25 cellular contexts compared by ENCODE assay signal in genomic region chr18:12821408-12821807, GRCh38.
DNase-seq lines count a peak whose midpoint lies in the region; ATAC-seq and TF ChIP-seq lines count a peak whose summit lies in the region.
"Had no signal": no experiment of that assay in that cellular context is flagged by ENCODE, and none has a peak within 500 bp of the region (broad histone marks: within the 10 kb centered on the region; RNA-seq: fewer than 3 reads in every experiment).

No MANE protein-coding gene starts in this region.

- H3K4me3 ChIP-seq in DND-41 (ENCODE audit: low read depth in 1 of 2, low read length in 2 of 2) (no peak overlapping the region), endodermal cell (ENCODE audit: low read length) (no peak overlapping the region)
- H3K4me3 ChIP-seq: right atrium auricular region, SJSA1, spleen, stomach, tibial nerve had no signal

- no peak overlapping the region for H3K4ac ChIP-seq in H9 (ENCODE audit: low read depth, low read length)

- H3K9me3 ChIP-seq in DND-41 (ENCODE audit: insufficient read depth, low read length, severe bottlenecking) (no peaks in the 10 kb centered on the region), H9 (ENCODE audit: control insufficient read depth, low read depth, low read length) (no peaks in the 10 kb centered on the region), endodermal cell (ENCODE audit: control insufficient read depth, low read length) (no peaks in the 10 kb centered on the region)
- H3K9me3 ChIP-seq: right atrium auricular region, SJSA1, spleen, stomach, tibial nerve had no signal

- H3K4me1 ChIP-seq in DND-41 (ENCODE audit: insufficient read depth, low read length) (no peaks in the 10 kb centered on the region), H9 (ENCODE audit: insufficient read depth, low read length) (peaks cover 6% of the 10 kb centered on the region; the same call in 1 of the 2 replicates), endodermal cell (ENCODE audit: control insufficient read depth, insufficient read depth, low read length) (peaks cover 3% of the 10 kb centered on the region)
- H3K4me1 ChIP-seq: right atrium auricular region, SJSA1 had no signal

- peaks cover 24% of the 10 kb centered on the region for H3K79me2 ChIP-seq in DND-41 (ENCODE audit: insufficient read depth, low read length)
- no peaks in the 10 kb centered on the region for H3K79me2 ChIP-seq in H9 (ENCODE audit: insufficient read depth, low read length)

- no peaks in the 10 kb centered on the region for H3K9me3 Mint-ChIP-seq in H9
- H3K9me3 Mint-ChIP-seq in endodermal cell: no peaks in the 10 kb centered on the region
- H3K9me3 Mint-ChIP-seq in mesothelial cell of epicardium: no peaks in the 10 kb centered on the region
- H3K9me3 Mint-ChIP-seq in stimulated activated naive CD8-positive, alpha-beta T cell treated with anti-CD3 and anti-CD28 coated beads, Interleukin-15, amount 100 ng/mL, for 72 hours: no peaks in the 10 kb centered on the region
- H3K9me3 Mint-ChIP-seq: activated naive CD8-positive, alpha-beta T cell treated with anti-CD3 and anti-CD28 coated beads, Interleukin-2, amount 10 ng/mL, durations not matched to agents 7 days and 5 days; naive thymus-derived CD8-positive, alpha-beta T cell; T-cell had no signal

- peak overlapping the region; percentile 50 to 93 (median 62); a peak in 6 of 7 replicates for H3K27ac Mint-ChIP-seq in H9
- peak overlapping the region; percentile 26 for H3K27ac Mint-ChIP-seq in endodermal cell
- peak overlapping the region; percentile 10 for H3K27ac Mint-ChIP-seq in mesothelial cell of epicardium
- no peak overlapping the region for H3K27ac Mint-ChIP-seq in stimulated activated naive CD8-positive, alpha-beta T cell treated with anti-CD3 and anti-CD28 coated beads, Interleukin-15, amount 100 ng/mL, for 72 hours

- ATAC-seq in DND-41 (ENCODE audit: insufficient read depth, low read depth) (no peak), GM18909 (IDR thresholded peaks at IDR 0.05; ENCODE audit: poor library complexity, unreplicated experiment) (no peak), GM21717 (IDR thresholded peaks at IDR 0.05; ENCODE audit: unreplicated experiment) (no peak), HG03039 (IDR thresholded peaks at IDR 0.05; ENCODE audit: unreplicated experiment) (no peak)
- ATAC-seq in stimulated activated naive CD8-positive, alpha-beta T cell treated with anti-CD3 and anti-CD28 coated beads, Interleukin-15, amount 100 ng/mL, for 72 hours: no peak
- ATAC-seq: left colon; naive thymus-derived CD8-positive, alpha-beta T cell; T-cell had no signal

- peak overlapping the region; percentile 49 for H3K27ac ChIP-seq in DND-41 (ENCODE audit: low read length)
- no peak overlapping the region for H3K27ac ChIP-seq in H9 (ENCODE audit: insufficient read length, low read depth, low read length)
- no peak overlapping the region for H3K27ac ChIP-seq in endodermal cell (ENCODE audit: low read depth, low read length)
- H3K27ac ChIP-seq: C4-2B, right atrium auricular region, SJSA1, spleen, stomach had no signal

- H4K5ac ChIP-seq in H9 (ENCODE audit: insufficient read length, low read depth, low read length): no peak overlapping the region

- H3K27me3 ChIP-seq in DND-41 (ENCODE audit: insufficient read depth, low read length, poor library complexity) (no peaks in the 10 kb centered on the region), H9 (ENCODE audit: insufficient read depth, low read length) (no peaks in the 10 kb centered on the region), endodermal cell (ENCODE audit: control insufficient read depth, insufficient read depth, low read length, poor library complexity, severe bottlenecking) (no peaks in the 10 kb centered on the region)
- H3K27me3 ChIP-seq: right atrium auricular region, SJSA1, spleen, stomach, tibial nerve had no signal

- H3K23ac ChIP-seq in H9 (ENCODE audit: insufficient read length, low read depth, low read length): no peak overlapping the region

- H4K20me1 ChIP-seq in DND-41 (ENCODE audit: insufficient read depth, low read length) (no peaks in the 10 kb centered on the region), H9 (ENCODE audit: control insufficient read depth, insufficient read depth, insufficient read length) (no peaks in the 10 kb centered on the region)

- no peak overlapping the region for H4K91ac ChIP-seq in H9 (ENCODE audit: insufficient read length, low read depth, low read length)

- no peak overlapping the region for H3K56ac ChIP-seq in H9 (ENCODE audit: insufficient read length, low read depth, low read length)

- no peak overlapping the region for H2AK5ac ChIP-seq in H9 (ENCODE audit: insufficient read length, low read length)

- H3K4me2 ChIP-seq in DND-41 (ENCODE audit: insufficient read depth, low read length) (no peak overlapping the region), H9 (ENCODE audit: insufficient read depth, insufficient read length, low read length) (peak overlapping the region; percentile 15)

- H3K27me3 Mint-ChIP-seq in H9 (ENCODE audit: low read depth) (no peaks in the 10 kb centered on the region), endodermal cell (ENCODE audit: insufficient read depth) (no peaks in the 10 kb centered on the region), mesothelial cell of epicardium (ENCODE audit: low read depth) (no peaks in the 10 kb centered on the region)
- H3K27me3 Mint-ChIP-seq in stimulated activated naive CD8-positive, alpha-beta T cell treated with anti-CD3 and anti-CD28 coated beads, Interleukin-15, amount 100 ng/mL, for 72 hours: no peaks in the 10 kb centered on the region
- H3K27me3 Mint-ChIP-seq: activated naive CD8-positive, alpha-beta T cell treated with anti-CD3 and anti-CD28 coated beads, Interleukin-2, amount 10 ng/mL, durations not matched to agents 7 days and 5 days; naive thymus-derived CD8-positive, alpha-beta T cell; T-cell had no signal

- no peak overlapping the region for H3K18ac ChIP-seq in H9 (ENCODE audit: insufficient read length, low read depth, low read length)

- H3K36me3 ChIP-seq in DND-41 (ENCODE audit: insufficient read depth, low read length) (peaks cover 87% of the 10 kb centered on the region), endodermal cell (ENCODE audit: control insufficient read depth, insufficient read depth, low read length) (peaks cover 44% of the 10 kb centered on the region)

- no CpG with 5 or more reads among the region's 3 CpGs for WGBS in H9 (ENCODE audit: extremely low coverage, insufficient read length, low lambda C conversion rate)
- 40 to 62% methylated on average over 1 to 3 of the region's 3 CpGs for WGBS in endodermal cell (ENCODE audit: insufficient coverage in 1 of 2, insufficient read length in 1 of 2), 2 experiments

- DNase-seq in DND-41 (no peak), H9 (peak; percentile 47), endodermal cell (peak; percentile 71), mesothelial cell of epicardium (ENCODE audit: low spot score in 2 of 2, unreplicated experiment in 2 of 2) (no peak)
- DNase-seq in stimulated activated naive CD8-positive, alpha-beta T cell treated with anti-CD3 and anti-CD28 coated beads, Interleukin-15, amount 100 ng/mL, for 72 hours: no peak
- DNase-seq: activated CD4-positive, alpha-beta T cell treated with anti-CD3 and anti-CD28 coated beads for 48 hours; activated naive CD8-positive, alpha-beta T cell treated with anti-CD3 and anti-CD28 coated beads, Interleukin-2, amount 10 ng/mL, durations not matched to agents 7 days and 5 days; glutamatergic neuron; Karpas-422; left colon; MV-4-11; naive thymus-derived CD8-positive, alpha-beta T cell; NCI-H146; NCI-H526 treated with DMSO at 0.1 percent for 48 hours; spleen; stimulated activated CD4-positive, alpha-beta T cell treated with anti-CD3 and anti-CD28 coated beads, Interleukin-4, amount 100 ng/mL, for 24 hours; stomach; T-cell had no signal

- no peak overlapping the region for H3K9ac ChIP-seq in DND-41 (ENCODE audit: low read depth, low read length)
- no peak overlapping the region for H3K9ac ChIP-seq in H9 (ENCODE audit: extremely low read depth, insufficient read length, low read length)
- no peak overlapping the region for H3K9ac ChIP-seq in endodermal cell (ENCODE audit: extremely low read depth, low read length, poor library complexity, severe bottlenecking)

- H3K4me3 Mint-ChIP-seq in H9 (peak overlapping the region in 1 of 2 experiments; percentile 7; a peak in 1 of 5 replicates), endodermal cell (no peak overlapping the region), mesothelial cell of epicardium (no peak overlapping the region)
- H3K4me3 Mint-ChIP-seq in stimulated activated naive CD8-positive, alpha-beta T cell treated with anti-CD3 and anti-CD28 coated beads, Interleukin-15, amount 100 ng/mL, for 72 hours: no peak overlapping the region
- H3K4me3 Mint-ChIP-seq: activated naive CD8-positive, alpha-beta T cell treated with anti-CD3 and anti-CD28 coated beads, Interleukin-2, amount 10 ng/mL, durations not matched to agents 7 days and 5 days; naive thymus-derived CD8-positive, alpha-beta T cell; T-cell had no signal

- H2BK15ac ChIP-seq in H9 (ENCODE audit: low read depth, low read length): no peak overlapping the region

- H3K14ac ChIP-seq in H9 (ENCODE audit: insufficient read depth, low read length): no peak overlapping the region

- H3K23me2 ChIP-seq in H9 (ENCODE audit: insufficient read length, low read depth, low read length, poor library complexity, severe bottlenecking): no peaks in the 10 kb centered on the region

- H3K79me1 ChIP-seq in H9 (ENCODE audit: insufficient read depth, low read depth, low read length, poor library complexity, severe bottlenecking): peaks cover 2% of the 10 kb centered on the region

- H2BK5ac ChIP-seq in H9 (ENCODE audit: insufficient read length, low read length): no peak overlapping the region

- no peak overlapping the region for H2BK120ac ChIP-seq in H9 (ENCODE audit: low read depth, low read length, poor library complexity, severe bottlenecking)

- peaks cover 33 to 36% of the 10 kb centered on the region in 2 experiments for H3K4me1 Mint-ChIP-seq in H9
- peaks cover 28% of the 10 kb centered on the region for H3K4me1 Mint-ChIP-seq in endodermal cell
- peaks cover 5% of the 10 kb centered on the region for H3K4me1 Mint-ChIP-seq in mesothelial cell of epicardium
- peaks cover 33% of the 10 kb centered on the region for H3K4me1 Mint-ChIP-seq in stimulated activated naive CD8-positive, alpha-beta T cell treated with anti-CD3 and anti-CD28 coated beads, Interleukin-15, amount 100 ng/mL, for 72 hours

- H2AFZ ChIP-seq in DND-41 (ENCODE audit: low read depth, low read length): no peak overlapping the region
- H2AFZ ChIP-seq in H9 (ENCODE audit: low read length): no peak overlapping the region

- TF ChIP-seq CTCF in DND-41 (IDR thresholded peaks at IDR 0.05; ENCODE audit: borderline replicate concordance, extremely low read depth, low read length, poor library complexity, severe bottlenecking): no peak
- no peak for TF ChIP-seq CTCF in H9 (conservative IDR thresholded peaks at IDR 0.05)
- TF ChIP-seq CTCF in endodermal cell (conservative IDR thresholded peaks at IDR 0.05): no peak
- TF ChIP-seq CTCF in mesothelial cell of epicardium (IDR thresholded peaks at IDR 0.05; ENCODE audit: unreplicated experiment): no peak

- H4K8ac ChIP-seq in H9 (replicated peaks; ENCODE audit: insufficient read length, low read depth, low read length): no peak overlapping the region

- no peak overlapping the region for H2BK12ac ChIP-seq in H9 (ENCODE audit: insufficient read length, low read depth, low read length)

- H3K36me3 Mint-ChIP-seq in H9 (ENCODE audit: insufficient read depth in 1 of 3, low read depth in 3 of 3): peaks cover 6 to 36% (median 31%) of the 10 kb centered on the region in 3 experiments; a peak in 6 of 7 replicates
- H3K36me3 Mint-ChIP-seq in endodermal cell (ENCODE audit: low read depth): peaks cover 38% of the 10 kb centered on the region
- peaks cover 31% of the 10 kb centered on the region for H3K36me3 Mint-ChIP-seq in mesothelial cell of epicardium

- H2BK20ac ChIP-seq in H9 (ENCODE audit: low read depth, low read length, poor library complexity, severe bottlenecking): no peak overlapping the region

- no peak overlapping the region for H3T11ph ChIP-seq in H9 (ENCODE audit: low read length)

Comparison
In these comparisons a context has a peak if more than half of its experiments do, and no peak if none do; other contexts are left out.
1. DNase-seq: peak in H9 (single experiment) and endodermal cell (single experiment); none in DND-41 (single experiment), mesothelial cell of epicardium (0 of 2) and stimulated activated naive CD8-positive, alpha-beta T cell treated with anti-CD3 and anti-CD28 coated beads, Interleukin-15, amount 100 ng/mL, for 72 hours (0 of 2).
2. H3K27ac Mint-ChIP-seq: peak in H9 (3 of 3), endodermal cell (single experiment) and mesothelial cell of epicardium (single experiment); none in stimulated activated naive CD8-positive, alpha-beta T cell treated with anti-CD3 and anti-CD28 coated beads, Interleukin-15, amount 100 ng/mL, for 72 hours (0 of 2).